In the genomic region with DNA sequence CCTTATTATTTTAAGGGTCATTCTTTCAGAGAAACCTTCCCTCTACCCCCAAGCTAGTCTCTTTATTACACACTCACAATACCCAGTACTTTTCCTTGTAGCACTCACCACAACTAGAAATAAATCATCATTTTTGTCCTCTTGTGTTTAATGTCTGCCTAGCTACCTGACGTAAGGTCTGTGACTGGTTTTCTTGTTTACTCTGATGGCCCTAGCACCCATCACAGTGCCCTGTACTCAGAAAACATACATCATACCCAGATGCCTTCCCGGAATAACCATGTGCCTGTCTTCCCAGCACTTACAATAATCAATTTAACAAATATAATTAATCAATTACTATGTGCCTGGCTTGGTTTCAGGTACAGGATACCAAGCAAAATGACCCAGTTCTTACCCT, we compare ENCODE assay signal across 1 cellular context.
TF ChIP-seq lines count a peak whose summit lies in the region.

No MANE protein-coding gene starts in this region.

TF ChIP-seq in GM23338, 12 proteins besides CTCF, POLR2A, EP300 and RAD21 (continued from another document):
- TF ChIP-seq, protein P1, sequence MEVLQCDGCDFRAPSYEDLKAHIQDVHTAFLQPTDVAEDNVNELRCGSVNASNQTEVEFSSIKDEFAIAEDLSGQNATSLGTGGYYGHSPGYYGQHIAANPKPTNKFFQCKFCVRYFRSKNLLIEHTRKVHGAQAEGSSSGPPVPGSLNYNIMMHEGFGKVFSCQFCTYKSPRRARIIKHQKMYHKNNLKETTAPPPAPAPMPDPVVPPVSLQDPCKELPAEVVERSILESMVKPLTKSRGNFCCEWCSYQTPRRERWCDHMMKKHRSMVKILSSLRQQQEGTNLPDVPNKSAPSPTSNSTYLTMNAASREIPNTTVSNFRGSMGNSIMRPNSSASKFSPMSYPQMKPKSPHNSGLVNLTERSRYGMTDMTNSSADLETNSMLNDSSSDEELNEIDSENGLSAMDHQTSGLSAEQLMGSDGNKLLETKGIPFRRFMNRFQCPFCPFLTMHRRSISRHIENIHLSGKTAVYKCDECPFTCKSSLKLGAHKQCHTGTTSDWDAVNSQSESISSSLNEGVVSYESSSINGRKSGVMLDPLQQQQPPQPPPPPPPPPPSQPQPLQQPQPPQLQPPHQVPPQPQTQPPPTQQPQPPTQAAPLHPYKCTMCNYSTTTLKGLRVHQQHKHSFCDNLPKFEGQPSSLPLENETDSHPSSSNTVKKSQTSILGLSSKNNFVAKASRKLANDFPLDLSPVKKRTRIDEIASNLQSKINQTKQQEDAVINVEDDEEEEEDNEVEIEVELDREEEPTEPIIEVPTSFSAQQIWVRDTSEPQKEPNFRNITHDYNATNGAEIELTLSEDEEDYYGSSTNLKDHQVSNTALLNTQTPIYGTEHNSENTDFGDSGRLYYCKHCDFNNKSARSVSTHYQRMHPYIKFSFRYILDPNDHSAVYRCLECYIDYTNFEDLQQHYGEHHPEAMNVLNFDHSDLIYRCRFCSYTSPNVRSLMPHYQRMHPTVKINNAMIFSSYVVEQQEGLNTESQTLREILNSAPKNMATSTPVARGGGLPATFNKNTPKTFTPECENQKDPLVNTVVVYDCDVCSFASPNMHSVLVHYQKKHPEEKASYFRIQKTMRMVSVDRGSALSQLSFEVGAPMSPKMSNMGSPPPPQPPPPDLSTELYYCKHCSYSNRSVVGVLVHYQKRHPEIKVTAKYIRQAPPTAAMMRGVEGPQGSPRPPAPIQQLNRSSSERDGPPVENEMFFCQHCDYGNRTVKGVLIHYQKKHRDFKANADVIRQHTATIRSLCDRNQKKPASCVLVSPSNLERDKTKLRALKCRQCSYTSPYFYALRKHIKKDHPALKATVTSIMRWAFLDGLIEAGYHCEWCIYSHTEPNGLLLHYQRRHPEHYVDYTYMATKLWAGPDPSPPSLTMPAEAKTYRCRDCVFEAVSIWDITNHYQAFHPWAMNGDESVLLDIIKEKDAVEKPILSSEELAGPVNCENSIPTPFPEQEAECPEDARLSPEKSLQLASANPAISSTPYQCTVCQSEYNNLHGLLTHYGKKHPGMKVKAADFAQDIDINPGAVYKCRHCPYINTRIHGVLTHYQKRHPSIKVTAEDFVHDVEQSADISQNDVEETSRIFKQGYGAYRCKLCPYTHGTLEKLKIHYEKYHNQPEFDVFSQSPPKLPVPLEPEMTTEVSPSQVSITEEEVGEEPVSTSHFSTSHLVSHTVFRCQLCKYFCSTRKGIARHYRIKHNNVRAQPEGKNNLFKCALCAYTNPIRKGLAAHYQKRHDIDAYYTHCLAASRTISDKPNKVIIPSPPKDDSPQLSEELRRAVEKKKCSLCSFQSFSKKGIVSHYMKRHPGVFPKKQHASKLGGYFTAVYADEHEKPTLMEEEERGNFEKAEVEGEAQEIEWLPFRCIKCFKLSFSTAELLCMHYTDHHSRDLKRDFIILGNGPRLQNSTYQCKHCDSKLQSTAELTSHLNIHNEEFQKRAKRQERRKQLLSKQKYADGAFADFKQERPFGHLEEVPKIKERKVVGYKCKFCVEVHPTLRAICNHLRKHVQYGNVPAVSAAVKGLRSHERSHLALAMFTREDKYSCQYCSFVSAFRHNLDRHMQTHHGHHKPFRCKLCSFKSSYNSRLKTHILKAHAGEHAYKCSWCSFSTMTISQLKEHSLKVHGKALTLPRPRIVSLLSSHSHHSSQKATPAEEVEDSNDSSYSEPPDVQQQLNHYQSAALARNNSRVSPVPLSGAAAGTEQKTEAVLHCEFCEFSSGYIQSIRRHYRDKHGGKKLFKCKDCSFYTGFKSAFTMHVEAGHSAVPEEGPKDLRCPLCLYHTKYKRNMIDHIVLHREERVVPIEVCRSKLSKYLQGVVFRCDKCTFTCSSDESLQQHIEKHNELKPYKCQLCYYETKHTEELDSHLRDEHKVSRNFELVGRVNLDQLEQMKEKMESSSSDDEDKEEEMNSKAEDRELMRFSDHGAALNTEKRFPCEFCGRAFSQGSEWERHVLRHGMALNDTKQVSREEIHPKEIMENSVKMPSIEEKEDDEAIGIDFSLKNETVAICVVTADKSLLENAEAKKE (CRISPR knock-in tag; IDR thresholded peaks at IDR 0.05), result no peak
- TF ChIP-seq CREB1 (CRISPR knock-in tag; IDR thresholded peaks at IDR 0.05; ENCODE audit: low read depth), result no peak
- TF ChIP-seq ZNF114 (CRISPR knock-in tag; IDR thresholded peaks at IDR 0.05), result no peak
- no peak for TF ChIP-seq ZNF331 (CRISPR knock-in tag; IDR thresholded peaks at IDR 0.05; ENCODE audit: low read depth)
- no peak for TF ChIP-seq EZH2phosphoT487 (IDR thresholded peaks at IDR 0.05; ENCODE audit: unreplicated experiment)
